Comparison of ENCODE assay signal across 14 cellular contexts in genomic region chr22:40237788-40238424, GRCh38.
DNase-seq lines count a peak whose midpoint lies in the region; ATAC-seq and TF ChIP-seq lines count a peak whose summit lies in the region.
"Had no signal": no experiment of that assay in that cellular context is flagged by ENCODE, and none has a peak within 500 bp of the region (broad histone marks: within the 10 kb centered on the region; RNA-seq: fewer than 3 reads in every experiment).

No MANE protein-coding gene starts in this region.

- H3F3A ChIP-seq in GM23338 (replicated peaks; ENCODE audit: low read depth) = no peaks in the 10 kb centered on the region; the same call in 1 of the 2 replicates

- no peaks in the 10 kb centered on the region for H3K27me3 ChIP-seq in CD8-positive, alpha-beta T cell (ENCODE audit: insufficient read depth, low read length)
- H3K27me3 ChIP-seq in GM23338 (ENCODE audit: insufficient read depth) = no peaks in the 10 kb centered on the region
- no peaks in the 10 kb centered on the region for H3K27me3 ChIP-seq in naive thymus-derived CD4-positive, alpha-beta T cell (ENCODE audit: control insufficient read depth in 2 of 2, insufficient read depth in 2 of 2, low read length in 2 of 2)
- H3K27me3 ChIP-seq: left lung, upper lobe of left lung had no signal

- CTCF ChIA-PET in CD8-positive, alpha-beta T cell (lab: Charles Lee) = interaction anchor here (0.7 to 1.4 kb wide), 2 partner anchors 110 to 140 kb away, joined by 3 to 5 read pairs; no protein-coding TSS in a partner anchor
- CTCF ChIA-PET in naive thymus-derived CD4-positive, alpha-beta T cell (lab: Charles Lee) = no interaction called here

- peaks cover 61% of the 10 kb centered on the region for H3K4me1 ChIP-seq in CD8-positive, alpha-beta T cell (ENCODE audit: insufficient read depth, low read length)
- peaks cover 25% of the 10 kb centered on the region for H3K4me1 ChIP-seq in GM23338 (ENCODE audit: insufficient read depth)
- peaks cover 39 to 51% of the 10 kb centered on the region in 2 donors for H3K4me1 ChIP-seq in naive thymus-derived CD4-positive, alpha-beta T cell (ENCODE audit: control insufficient read depth in 2 of 2, insufficient read depth in 2 of 2, low read length in 2 of 2)

- H3K4me3 ChIP-seq in CD8-positive, alpha-beta T cell (ENCODE audit: low read depth, low read length) = no peak overlapping the region
- H3K4me3 ChIP-seq in GM23338 = no peak overlapping the region
- H3K4me3 ChIP-seq in naive thymus-derived CD4-positive, alpha-beta T cell (ENCODE audit: low read length) = no peak overlapping the region
- H3K4me3 ChIP-seq: left lung, upper lobe of left lung had no signal

- TF ChIP-seq CTCF in CD8-positive, alpha-beta T cell (IDR thresholded peaks at IDR 0.05) = no peak
- TF ChIP-seq CTCF in GM23338 (conservative IDR thresholded peaks at IDR 0.05; ENCODE audit: low read depth in 2 of 2) = no peak

- peak overlapping the region; percentile 77 for H3K27ac Mint-ChIP-seq in CD8-positive, alpha-beta T cell
- no peak overlapping the region for H3K27ac Mint-ChIP-seq in GM23338
- peak overlapping the region; percentile 59 for H3K27ac Mint-ChIP-seq in activated naive CD8-positive, alpha-beta T cell treated with anti-CD3 and anti-CD28 coated beads, Interleukin-2, amount 50 U/mL, for 24 hours
- H3K27ac Mint-ChIP-seq in naive thymus-derived CD4-positive, alpha-beta T cell = peak overlapping the region; percentile 30 to 96 (median 86)

- H3K4me2 ChIP-seq in GM23338 = no peak overlapping the region

- POLR2A ChIA-PET in CD8-positive, alpha-beta T cell (lab: Charles Lee) = interaction anchor here (1.2 kb wide), 1 partner anchor 112 kb away, joined by 3 read pairs; no protein-coding TSS in a partner anchor
- POLR2A ChIA-PET in naive thymus-derived CD4-positive, alpha-beta T cell (lab: Charles Lee) = interaction anchor here (0.6 to 0.8 kb wide), 2 partner anchors 11 to 14 kb away, joined by 3 read pairs; no protein-coding TSS in a partner anchor

- no peak overlapping the region for H3K27ac ChIP-seq in CD8-positive, alpha-beta T cell (ENCODE audit: low read depth, low read length)
- 0 out of 2 replicates have a peak overlapping the region, but pooled peaks have one; percentile 20 for H3K27ac ChIP-seq in GM23338 (ENCODE audit: low read depth)
- H3K27ac ChIP-seq in naive thymus-derived CD4-positive, alpha-beta T cell (ENCODE audit: low read depth, low read length) = no peak overlapping the region

- DNase-seq in CD8-positive, alpha-beta T cell = no peak
- DNase-seq in GM23338 (ENCODE audit: low spot score) (no peak), anterior cingulate cortex (lab: John Stamatoyannopoulos, UW) (no peak), NCI-H1048 (lab: John Stamatoyannopoulos, UW) (no peak)
- no peak for DNase-seq in activated naive CD8-positive, alpha-beta T cell treated with anti-CD3 and anti-CD28 coated beads, Interleukin-2, amount 50 U/mL, for 24 hours
- DNase-seq in naive thymus-derived CD4-positive, alpha-beta T cell = no peak
- DNase-seq: cortex of kidney, left lung, NCI-H187, right cardiac atrium, T-helper 1 cell, upper lobe of left lung had no signal

- ATAC-seq in CD8-positive, alpha-beta T cell = no peak
- ATAC-seq in GM23338 (peak; percentile 12; the same call in 2 of the 3 replicates), HG02678 (IDR thresholded peaks at IDR 0.05; ENCODE audit: unreplicated experiment) (no peak), HG02970 (IDR thresholded peaks at IDR 0.05; ENCODE audit: low FRiP score, unreplicated experiment) (no peak)
- ATAC-seq in activated naive CD8-positive, alpha-beta T cell treated with anti-CD3 and anti-CD28 coated beads, Interleukin-2, amount 50 U/mL, for 24 hours = no peak
- ATAC-seq in naive thymus-derived CD4-positive, alpha-beta T cell = no peak
- ATAC-seq: left lung had no signal

- no peaks in the 10 kb centered on the region for H3K9me2 ChIP-seq in GM23338 (ENCODE audit: insufficient read depth)

- intact Hi-C loops in CD8-positive, alpha-beta T cell (cut with DNase I, micrococcal nuclease) = no loop called here
- intact Hi-C loops in naive thymus-derived CD4-positive, alpha-beta T cell (cut with micrococcal nuclease) = no loop called here

- H4K20me1 ChIP-seq in GM23338 (replicated peaks; ENCODE audit: insufficient read depth) = peaks cover 52% of the 10 kb centered on the region

- H3K4me1 Mint-ChIP-seq in CD8-positive, alpha-beta T cell (ENCODE audit: low read depth) = peaks cover 78% of the 10 kb centered on the region
- peaks cover 58% of the 10 kb centered on the region for H3K4me1 Mint-ChIP-seq in GM23338
- H3K4me1 Mint-ChIP-seq in activated naive CD8-positive, alpha-beta T cell treated with anti-CD3 and anti-CD28 coated beads, Interleukin-2, amount 50 U/mL, for 24 hours = peaks cover 73% of the 10 kb centered on the region
- H3K4me1 Mint-ChIP-seq in naive thymus-derived CD4-positive, alpha-beta T cell = peaks cover 66 to 95% (median 92%) of the 10 kb centered on the region in 7 donors

- H3K9me3 ChIP-seq in CD8-positive, alpha-beta T cell (ENCODE audit: low read length) = no peaks in the 10 kb centered on the region
- H3K9me3 ChIP-seq in naive thymus-derived CD4-positive, alpha-beta T cell (ENCODE audit: control insufficient read depth in 2 of 3, low read length in 3 of 3) = no peaks in the 10 kb centered on the region
- H3K9me3 ChIP-seq: left lung, upper lobe of left lung had no signal

- H2AFZ ChIP-seq in GM23338 = no peak overlapping the region

- H3K27me3 Mint-ChIP-seq in CD8-positive, alpha-beta T cell (ENCODE audit: low read depth) = no peaks in the 10 kb centered on the region
- peaks cover 7% of the 10 kb centered on the region for H3K27me3 Mint-ChIP-seq in GM23338 (ENCODE audit: insufficient read depth, low read depth, poor library complexity)
- H3K27me3 Mint-ChIP-seq in activated naive CD8-positive, alpha-beta T cell treated with anti-CD3 and anti-CD28 coated beads, Interleukin-2, amount 50 U/mL, for 24 hours = no peaks in the 10 kb centered on the region
- no peaks in the 10 kb centered on the region for H3K27me3 Mint-ChIP-seq in naive thymus-derived CD4-positive, alpha-beta T cell

- H3K36me3 ChIP-seq in CD8-positive, alpha-beta T cell (ENCODE audit: insufficient read depth, low read length) = no peaks in the 10 kb centered on the region
- no peaks in the 10 kb centered on the region for H3K36me3 ChIP-seq in GM23338 (ENCODE audit: insufficient read depth)
- H3K36me3 ChIP-seq in naive thymus-derived CD4-positive, alpha-beta T cell (ENCODE audit: control insufficient read depth in 2 of 3, insufficient read depth in 3 of 3, low read length in 3 of 3) = peaks cover 0 to 13% (median 0%) of the 10 kb centered on the region in 3 experiments
- H3K36me3 ChIP-seq: upper lobe of left lung had no signal

- peak overlapping the region; percentile 15 for H3K4me3 Mint-ChIP-seq in CD8-positive, alpha-beta T cell
- H3K4me3 Mint-ChIP-seq in GM23338 = no peak overlapping the region
- peak overlapping the region; percentile 41 for H3K4me3 Mint-ChIP-seq in activated naive CD8-positive, alpha-beta T cell treated with anti-CD3 and anti-CD28 coated beads, Interleukin-2, amount 50 U/mL, for 24 hours
- peak overlapping the region in 4 of 10 donors; percentile 17 to 75 (median 37) for H3K4me3 Mint-ChIP-seq in naive thymus-derived CD4-positive, alpha-beta T cell

- peaks cover 37% of the 10 kb centered on the region for H3K36me3 Mint-ChIP-seq in CD8-positive, alpha-beta T cell
- peaks cover 3% of the 10 kb centered on the region; the same call in 2 of the 3 replicates for H3K36me3 Mint-ChIP-seq in GM23338 (ENCODE audit: low read depth)
- H3K36me3 Mint-ChIP-seq in activated naive CD8-positive, alpha-beta T cell treated with anti-CD3 and anti-CD28 coated beads, Interleukin-2, amount 50 U/mL, for 24 hours (ENCODE audit: low read depth) = peaks cover 10% of the 10 kb centered on the region
- peaks cover 0 to 14% (median 8%) of the 10 kb centered on the region in 5 donors for H3K36me3 Mint-ChIP-seq in naive thymus-derived CD4-positive, alpha-beta T cell

- H3K79me2 ChIP-seq in GM23338 (replicated peaks; ENCODE audit: insufficient read depth) = peaks cover 100% of the 10 kb centered on the region

- no peaks in the 10 kb centered on the region for H3K9me3 Mint-ChIP-seq in CD8-positive, alpha-beta T cell
- no peaks in the 10 kb centered on the region for H3K9me3 Mint-ChIP-seq in GM23338
- H3K9me3 Mint-ChIP-seq in activated naive CD8-positive, alpha-beta T cell treated with anti-CD3 and anti-CD28 coated beads, Interleukin-2, amount 50 U/mL, for 24 hours = no peaks in the 10 kb centered on the region
- no peaks in the 10 kb centered on the region for H3K9me3 Mint-ChIP-seq in naive thymus-derived CD4-positive, alpha-beta T cell

TF ChIP-seq in GM23338, 12 proteins besides CTCF, POLR2A, EP300 and RAD21 (continues in another document):
- TF ChIP-seq EZH2phosphoT487 (IDR thresholded peaks at IDR 0.05; ENCODE audit: unreplicated experiment) = no peak
- TF ChIP-seq ZNF114 (CRISPR knock-in tag; IDR thresholded peaks at IDR 0.05) = no peak
- TF ChIP-seq ETS1 (IDR thresholded peaks at IDR 0.05) = no peak
- no peak for TF ChIP-seq STAT1 (IDR thresholded peaks at IDR 0.05; ENCODE audit: unreplicated experiment)
- no peak for TF ChIP-seq POLR2AphosphoS5 (IDR thresholded peaks at IDR 0.05; ENCODE audit: low read depth)
- no peak for TF ChIP-seq ZNF331 (CRISPR knock-in tag; IDR thresholded peaks at IDR 0.05; ENCODE audit: low read depth)
